Comparison of ENCODE assay signal across 1 cellular context in the genomic region with DNA sequence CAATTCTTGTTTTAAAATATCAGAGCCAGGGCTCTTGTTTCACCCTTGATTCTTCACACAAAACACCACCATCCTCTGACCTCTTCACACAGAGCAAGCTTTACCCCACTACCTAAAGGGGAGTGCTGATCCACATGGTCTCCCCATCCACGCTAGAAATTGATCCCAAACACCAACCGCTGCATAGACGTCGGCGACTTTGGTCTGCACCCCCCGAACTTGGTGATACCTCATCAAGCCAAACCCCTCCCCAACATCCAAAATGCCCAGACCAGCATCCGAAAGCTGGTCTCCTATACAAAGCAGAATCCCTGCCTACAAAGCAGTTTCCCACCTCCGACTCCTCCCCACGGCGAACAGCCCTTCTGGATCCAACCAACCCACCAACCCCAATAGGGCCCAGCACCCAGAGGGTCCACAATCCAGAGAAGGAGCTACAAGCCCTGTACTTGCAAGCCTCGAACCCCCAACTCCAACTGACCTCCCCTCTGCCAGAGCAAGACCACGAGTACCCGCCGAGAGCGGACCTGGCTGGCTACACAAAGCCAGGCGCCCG.
TF ChIP-seq lines count a peak whose summit lies in the region.

No MANE protein-coding gene starts in this region.

TF ChIP-seq in GM23338, 12 proteins besides CTCF, POLR2A, EP300 and RAD21 (continued from another document):
- TF ChIP-seq, protein P1, sequence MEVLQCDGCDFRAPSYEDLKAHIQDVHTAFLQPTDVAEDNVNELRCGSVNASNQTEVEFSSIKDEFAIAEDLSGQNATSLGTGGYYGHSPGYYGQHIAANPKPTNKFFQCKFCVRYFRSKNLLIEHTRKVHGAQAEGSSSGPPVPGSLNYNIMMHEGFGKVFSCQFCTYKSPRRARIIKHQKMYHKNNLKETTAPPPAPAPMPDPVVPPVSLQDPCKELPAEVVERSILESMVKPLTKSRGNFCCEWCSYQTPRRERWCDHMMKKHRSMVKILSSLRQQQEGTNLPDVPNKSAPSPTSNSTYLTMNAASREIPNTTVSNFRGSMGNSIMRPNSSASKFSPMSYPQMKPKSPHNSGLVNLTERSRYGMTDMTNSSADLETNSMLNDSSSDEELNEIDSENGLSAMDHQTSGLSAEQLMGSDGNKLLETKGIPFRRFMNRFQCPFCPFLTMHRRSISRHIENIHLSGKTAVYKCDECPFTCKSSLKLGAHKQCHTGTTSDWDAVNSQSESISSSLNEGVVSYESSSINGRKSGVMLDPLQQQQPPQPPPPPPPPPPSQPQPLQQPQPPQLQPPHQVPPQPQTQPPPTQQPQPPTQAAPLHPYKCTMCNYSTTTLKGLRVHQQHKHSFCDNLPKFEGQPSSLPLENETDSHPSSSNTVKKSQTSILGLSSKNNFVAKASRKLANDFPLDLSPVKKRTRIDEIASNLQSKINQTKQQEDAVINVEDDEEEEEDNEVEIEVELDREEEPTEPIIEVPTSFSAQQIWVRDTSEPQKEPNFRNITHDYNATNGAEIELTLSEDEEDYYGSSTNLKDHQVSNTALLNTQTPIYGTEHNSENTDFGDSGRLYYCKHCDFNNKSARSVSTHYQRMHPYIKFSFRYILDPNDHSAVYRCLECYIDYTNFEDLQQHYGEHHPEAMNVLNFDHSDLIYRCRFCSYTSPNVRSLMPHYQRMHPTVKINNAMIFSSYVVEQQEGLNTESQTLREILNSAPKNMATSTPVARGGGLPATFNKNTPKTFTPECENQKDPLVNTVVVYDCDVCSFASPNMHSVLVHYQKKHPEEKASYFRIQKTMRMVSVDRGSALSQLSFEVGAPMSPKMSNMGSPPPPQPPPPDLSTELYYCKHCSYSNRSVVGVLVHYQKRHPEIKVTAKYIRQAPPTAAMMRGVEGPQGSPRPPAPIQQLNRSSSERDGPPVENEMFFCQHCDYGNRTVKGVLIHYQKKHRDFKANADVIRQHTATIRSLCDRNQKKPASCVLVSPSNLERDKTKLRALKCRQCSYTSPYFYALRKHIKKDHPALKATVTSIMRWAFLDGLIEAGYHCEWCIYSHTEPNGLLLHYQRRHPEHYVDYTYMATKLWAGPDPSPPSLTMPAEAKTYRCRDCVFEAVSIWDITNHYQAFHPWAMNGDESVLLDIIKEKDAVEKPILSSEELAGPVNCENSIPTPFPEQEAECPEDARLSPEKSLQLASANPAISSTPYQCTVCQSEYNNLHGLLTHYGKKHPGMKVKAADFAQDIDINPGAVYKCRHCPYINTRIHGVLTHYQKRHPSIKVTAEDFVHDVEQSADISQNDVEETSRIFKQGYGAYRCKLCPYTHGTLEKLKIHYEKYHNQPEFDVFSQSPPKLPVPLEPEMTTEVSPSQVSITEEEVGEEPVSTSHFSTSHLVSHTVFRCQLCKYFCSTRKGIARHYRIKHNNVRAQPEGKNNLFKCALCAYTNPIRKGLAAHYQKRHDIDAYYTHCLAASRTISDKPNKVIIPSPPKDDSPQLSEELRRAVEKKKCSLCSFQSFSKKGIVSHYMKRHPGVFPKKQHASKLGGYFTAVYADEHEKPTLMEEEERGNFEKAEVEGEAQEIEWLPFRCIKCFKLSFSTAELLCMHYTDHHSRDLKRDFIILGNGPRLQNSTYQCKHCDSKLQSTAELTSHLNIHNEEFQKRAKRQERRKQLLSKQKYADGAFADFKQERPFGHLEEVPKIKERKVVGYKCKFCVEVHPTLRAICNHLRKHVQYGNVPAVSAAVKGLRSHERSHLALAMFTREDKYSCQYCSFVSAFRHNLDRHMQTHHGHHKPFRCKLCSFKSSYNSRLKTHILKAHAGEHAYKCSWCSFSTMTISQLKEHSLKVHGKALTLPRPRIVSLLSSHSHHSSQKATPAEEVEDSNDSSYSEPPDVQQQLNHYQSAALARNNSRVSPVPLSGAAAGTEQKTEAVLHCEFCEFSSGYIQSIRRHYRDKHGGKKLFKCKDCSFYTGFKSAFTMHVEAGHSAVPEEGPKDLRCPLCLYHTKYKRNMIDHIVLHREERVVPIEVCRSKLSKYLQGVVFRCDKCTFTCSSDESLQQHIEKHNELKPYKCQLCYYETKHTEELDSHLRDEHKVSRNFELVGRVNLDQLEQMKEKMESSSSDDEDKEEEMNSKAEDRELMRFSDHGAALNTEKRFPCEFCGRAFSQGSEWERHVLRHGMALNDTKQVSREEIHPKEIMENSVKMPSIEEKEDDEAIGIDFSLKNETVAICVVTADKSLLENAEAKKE (CRISPR knock-in tag; IDR thresholded peaks at IDR 0.05), result no peak
- no peak for TF ChIP-seq ZNF331 (CRISPR knock-in tag; IDR thresholded peaks at IDR 0.05; ENCODE audit: low read depth)
- TF ChIP-seq, protein P2, sequence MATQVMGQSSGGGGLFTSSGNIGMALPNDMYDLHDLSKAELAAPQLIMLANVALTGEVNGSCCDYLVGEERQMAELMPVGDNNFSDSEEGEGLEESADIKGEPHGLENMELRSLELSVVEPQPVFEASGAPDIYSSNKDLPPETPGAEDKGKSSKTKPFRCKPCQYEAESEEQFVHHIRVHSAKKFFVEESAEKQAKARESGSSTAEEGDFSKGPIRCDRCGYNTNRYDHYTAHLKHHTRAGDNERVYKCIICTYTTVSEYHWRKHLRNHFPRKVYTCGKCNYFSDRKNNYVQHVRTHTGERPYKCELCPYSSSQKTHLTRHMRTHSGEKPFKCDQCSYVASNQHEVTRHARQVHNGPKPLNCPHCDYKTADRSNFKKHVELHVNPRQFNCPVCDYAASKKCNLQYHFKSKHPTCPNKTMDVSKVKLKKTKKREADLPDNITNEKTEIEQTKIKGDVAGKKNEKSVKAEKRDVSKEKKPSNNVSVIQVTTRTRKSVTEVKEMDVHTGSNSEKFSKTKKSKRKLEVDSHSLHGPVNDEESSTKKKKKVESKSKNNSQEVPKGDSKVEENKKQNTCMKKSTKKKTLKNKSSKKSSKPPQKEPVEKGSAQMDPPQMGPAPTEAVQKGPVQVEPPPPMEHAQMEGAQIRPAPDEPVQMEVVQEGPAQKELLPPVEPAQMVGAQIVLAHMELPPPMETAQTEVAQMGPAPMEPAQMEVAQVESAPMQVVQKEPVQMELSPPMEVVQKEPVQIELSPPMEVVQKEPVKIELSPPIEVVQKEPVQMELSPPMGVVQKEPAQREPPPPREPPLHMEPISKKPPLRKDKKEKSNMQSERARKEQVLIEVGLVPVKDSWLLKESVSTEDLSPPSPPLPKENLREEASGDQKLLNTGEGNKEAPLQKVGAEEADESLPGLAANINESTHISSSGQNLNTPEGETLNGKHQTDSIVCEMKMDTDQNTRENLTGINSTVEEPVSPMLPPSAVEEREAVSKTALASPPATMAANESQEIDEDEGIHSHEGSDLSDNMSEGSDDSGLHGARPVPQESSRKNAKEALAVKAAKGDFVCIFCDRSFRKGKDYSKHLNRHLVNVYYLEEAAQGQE (IDR thresholded peaks at IDR 0.05; ENCODE audit: unreplicated experiment), result no peak
- TF ChIP-seq POLR2AphosphoS5 (IDR thresholded peaks at IDR 0.05; ENCODE audit: low read depth), result no peak
